ENCODE assay signal across 8 cellular contexts in genomic region chr12:89709994-89710872, GRCh38. TPM values are rescaled to one million over a fixed set of nuclear protein-coding genes. Genes with fewer than 3 reads are reported as not detected.
DNase-seq lines count a peak whose midpoint lies in the region; ATAC-seq and TF ChIP-seq lines count a peak whose summit lies in the region.

No MANE protein-coding gene starts in this region.

- CTCF ChIA-PET in activated CD8-positive, alpha-beta memory T cell treated with anti-CD3 and anti-CD28 coated beads, Interleukin-2, amount 10 ng/mL, durations not matched to agents 7 days and 5 days (lab: Charles Lee): interaction anchor here (1.0 to 1.2 kb wide), 2 partner anchors 185 to 241 kb away, joined by 3 to 4 read pairs; partner anchors contain the start of genes GALNT4 and POC1B

- TF ChIP-seq CTCF in fibroblast of villous mesenchyme (IDR thresholded peaks at IDR 0.05; ENCODE audit: insufficient read depth, low read depth, low read length): no peak

- H3K36me3 Mint-ChIP-seq in activated CD8-positive, alpha-beta memory T cell treated with anti-CD3 and anti-CD28 coated beads, Interleukin-2, amount 10 ng/mL, durations not matched to agents 7 days and 5 days: peaks cover 3% of the 10 kb centered on the region

- ATAC-seq in activated CD8-positive, alpha-beta memory T cell treated with anti-CD3 and anti-CD28 coated beads, Interleukin-2, amount 10 ng/mL, durations not matched to agents 7 days and 5 days: no peak
- no peak for ATAC-seq in HG02981 (IDR thresholded peaks at IDR 0.05; ENCODE audit: unreplicated experiment)

- H3K27ac ChIP-seq in HUES48 (ENCODE audit: low read depth, low read length) (peak overlapping the region; percentile 89), urinary bladder (ENCODE audit: low read depth) (peak overlapping the region; percentile 99)

- H3K36me3 ChIP-seq in HUES48 (ENCODE audit: control insufficient read depth, insufficient read depth, low read length): no peaks in the 10 kb centered on the region
- H3K36me3 ChIP-seq in neuron (ENCODE audit: insufficient read depth, low read length): no peaks in the 10 kb centered on the region
- H3K36me3 ChIP-seq in urinary bladder (ENCODE audit: insufficient read depth): no peaks in the 10 kb centered on the region

- H3K27ac Mint-ChIP-seq in activated CD8-positive, alpha-beta memory T cell treated with anti-CD3 and anti-CD28 coated beads, Interleukin-2, amount 10 ng/mL, durations not matched to agents 7 days and 5 days: peak overlapping the region; percentile 84

- peaks cover 7% of the 10 kb centered on the region for H3K9me3 Mint-ChIP-seq in activated CD8-positive, alpha-beta memory T cell treated with anti-CD3 and anti-CD28 coated beads, Interleukin-2, amount 10 ng/mL, durations not matched to agents 7 days and 5 days (ENCODE audit: low read depth)

- WGBS in urinary bladder: 2% methylated on average over 45 of the region's 45 CpGs

- peak overlapping the region; percentile 83 for H3K4me3 Mint-ChIP-seq in activated CD8-positive, alpha-beta memory T cell treated with anti-CD3 and anti-CD28 coated beads, Interleukin-2, amount 10 ng/mL, durations not matched to agents 7 days and 5 days

- peak overlapping the region; percentile 83 for H2AFZ ChIP-seq in neuron (ENCODE audit: low read depth, low read length)

- peak overlapping the region; percentile 77 for H3K9ac ChIP-seq in HUES48 (ENCODE audit: low read depth, low read length)

- H3K27me3 Mint-ChIP-seq in activated CD8-positive, alpha-beta memory T cell treated with anti-CD3 and anti-CD28 coated beads, Interleukin-2, amount 10 ng/mL, durations not matched to agents 7 days and 5 days: peaks cover 3% of the 10 kb centered on the region

- H3K4me1 Mint-ChIP-seq in activated CD8-positive, alpha-beta memory T cell treated with anti-CD3 and anti-CD28 coated beads, Interleukin-2, amount 10 ng/mL, durations not matched to agents 7 days and 5 days: peaks cover 24% of the 10 kb centered on the region

- H3K27me3 ChIP-seq in HUES48 (ENCODE audit: control insufficient read depth, insufficient read depth, low read length) (peaks cover 41% of the 10 kb centered on the region), neuron (ENCODE audit: insufficient read depth, low read length) (no peaks in the 10 kb centered on the region)

- peaks cover 9% of the 10 kb centered on the region for H3K9me3 ChIP-seq in HUES48 (ENCODE audit: control insufficient read depth, insufficient read depth, low read length)
- H3K9me3 ChIP-seq in neuron (ENCODE audit: low read length): peaks cover 7% of the 10 kb centered on the region

- peak; percentile 61 for DNase-seq in activated CD8-positive, alpha-beta memory T cell treated with anti-CD3 and anti-CD28 coated beads, Interleukin-2, amount 10 ng/mL, durations not matched to agents 7 days and 5 days
- no peak for DNase-seq in activated CD8-positive, alpha-beta memory T cell treated with anti-CD3 and anti-CD28 coated beads for 24 hours
- DNase-seq in activated T-cell treated with anti-CD3 and anti-CD28 coated beads for 48 hours (ENCODE audit: low read depth) (peak; percentile 31), fibroblast of villous mesenchyme (ENCODE audit: low read depth) (no peak)

- H3K4me3 ChIP-seq in HUES48 (ENCODE audit: low read depth, low read length) (peak overlapping the region; percentile 96), fibroblast of villous mesenchyme (ENCODE audit: low read depth, low read length) (peak overlapping the region; percentile 84), neuron (ENCODE audit: low read length) (peak overlapping the region; percentile 73), urinary bladder (ENCODE audit: low read depth, low read length) (peak overlapping the region; percentile 98)

- peaks cover 9% of the 10 kb centered on the region for H3K4me1 ChIP-seq in HUES48 (ENCODE audit: control insufficient read depth, insufficient read depth, low read length)
- H3K4me1 ChIP-seq in neuron (ENCODE audit: insufficient read depth, low read length): peaks cover 20% of the 10 kb centered on the region
- peaks cover 1% of the 10 kb centered on the region for H3K4me1 ChIP-seq in urinary bladder (ENCODE audit: insufficient read depth)

RNA-seq across cellular contexts. Expression of gene ATP2B1, which starts 1.6 kb away (rescaled TPM):
- total RNA-seq in activated CD8-positive, alpha-beta memory T cell treated with anti-CD3 and anti-CD28 coated beads, Interleukin-2, amount 10 ng/mL, durations not matched to agents 7 days and 5 days: 10 to 100 TPM; 23.2 to 24.5 TPM
- 175 and 214 TPM in 2 replicates for total RNA-seq in fibroblast of villous mesenchyme
- total RNA-seq in urinary bladder: 183 TPM
- polyA plus RNA-seq in urinary bladder: 13.3 TPM

Comparison
In these comparisons a context has a peak if more than half of its experiments do, and no peak if none do; other contexts are left out.
1. DNase-seq: peak in activated CD8-positive, alpha-beta memory T cell treated with anti-CD3 and anti-CD28 coated beads, Interleukin-2, amount 10 ng/mL, durations not matched to agents 7 days and 5 days (single experiment) and activated T-cell treated with anti-CD3 and anti-CD28 coated beads for 48 hours (single experiment); none in activated CD8-positive, alpha-beta memory T cell treated with anti-CD3 and anti-CD28 coated beads for 24 hours (single experiment) and fibroblast of villous mesenchyme (single experiment).
2. Peak in every context shown above with its lines, with median percentiles within 50 percentile points of each other: H3K4me3 ChIP-seq.